Comparison of ENCODE assay signal across 8 cellular contexts in the genomic region with DNA sequence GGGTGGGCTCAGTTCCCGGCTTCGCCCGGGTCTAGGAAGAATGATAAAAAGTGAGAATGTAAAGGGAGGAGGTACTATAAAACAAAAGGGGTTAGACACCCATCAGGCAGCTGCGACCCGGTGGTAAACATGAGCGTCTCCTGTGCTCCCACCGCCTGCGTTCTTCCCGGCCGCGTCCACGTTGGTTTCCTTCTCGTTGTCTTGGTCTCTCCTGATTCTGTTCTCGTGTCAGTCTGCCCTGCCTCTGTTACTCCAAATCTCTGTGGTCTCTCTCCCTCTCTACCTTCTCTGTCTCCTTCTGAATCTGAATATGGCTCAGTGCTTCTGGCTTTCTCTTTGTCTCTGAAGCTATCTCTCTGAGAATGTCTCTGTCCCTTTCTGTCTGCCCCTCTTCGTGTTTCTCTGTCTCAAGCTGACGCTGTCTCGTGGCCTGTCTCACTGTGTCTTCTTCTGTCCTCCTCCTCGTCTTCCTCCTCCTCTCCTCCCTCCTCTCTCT. TPM values are rescaled to one million over a fixed set of nuclear protein-coding genes. Genes with fewer than 3 reads are reported as not detected.
DNase-seq lines count a peak whose midpoint lies in the region; ATAC-seq and TF ChIP-seq lines count a peak whose summit lies in the region.

No MANE protein-coding gene starts in this region.

- H3K4me1 Mint-ChIP-seq in brain (peaks cover 43% of the 10 kb centered on the region), naive B cell (peaks cover 19 to 41% (median 28%) of the 10 kb centered on the region in 3 donors)

- H3K27me3 Mint-ChIP-seq in brain (peaks cover 79% of the 10 kb centered on the region), naive B cell (peaks cover 16 to 36% (median 23%) of the 10 kb centered on the region in 3 donors)

- peaks cover 10% of the 10 kb centered on the region for H3K27me3 ChIP-seq in AG04450 (ENCODE audit: control insufficient read depth, insufficient read depth, low read length)

- no peaks in the 10 kb centered on the region for H3K36me3 Mint-ChIP-seq in brain
- H3K36me3 Mint-ChIP-seq in naive B cell, result no peaks in the 10 kb centered on the region

- peak overlapping the region; percentile 39 for H3K27ac ChIP-seq in AG04450 (ENCODE audit: low read depth, low read length)

- H3K4me3 ChIP-seq in AG04450 (ENCODE audit: low read depth, low read length), result peak overlapping the region; percentile 10; the same call in 1 of the 2 replicates

- TF ChIP-seq CTCF in AG04450 (IDR thresholded peaks at IDR 0.05; ENCODE audit: low read depth, low read length) (no peak), GM13976 (IDR thresholded peaks at IDR 0.05; ENCODE audit: borderline replicate concordance, control extremely low read depth, extremely low read depth, insufficient read depth, missing control alignments) (no peak), brain (conservative IDR thresholded peaks at IDR 0.05) (no peak)

- DNase-seq in AG04450 (ENCODE audit: low read depth, low spot score) (no peak), GM13976 (ENCODE audit: low spot score) (peak; percentile 54), naive B cell (peak; percentile 17), NCI-H1092 (lab: John Stamatoyannopoulos, UW) (no peak), midbrain (lab: John Stamatoyannopoulos, UW) (no peak), SW 1271 (lab: John Stamatoyannopoulos, UW) (no peak)

- ATAC-seq in naive B cell (ENCODE audit: low read depth in 2 of 2), result peak; percentile 5
- ATAC-seq in GM21390 (IDR thresholded peaks at IDR 0.05; ENCODE audit: unreplicated experiment), result no peak

- H3K9me3 Mint-ChIP-seq in brain (peaks cover 0 to 5% (median 0%) of the 10 kb centered on the region in 5 experiments), naive B cell (no peaks in the 10 kb centered on the region)

- POLR2A ChIA-PET in AG04450 (lab: Yijun Ruan, JAX), result interaction anchor here (0.5 kb wide), 1 partner anchor 15 kb away, joined by 5 read pairs; no protein-coding TSS in a partner anchor

- H3K27ac Mint-ChIP-seq in brain (peak overlapping the region; percentile 36 to 91 (median 76)), naive B cell (peak overlapping the region; percentile 89 to 95 (median 92))

- no peaks in the 10 kb centered on the region for H3K9me3 ChIP-seq in AG04450 (ENCODE audit: control insufficient read depth, insufficient read depth, low read length)

- CTCF ChIA-PET in AG04450 (lab: Charles Lee), result interaction anchor here (0.9 kb wide), 1 partner anchor 40 kb away, joined by 3 read pairs; no protein-coding TSS in a partner anchor

- in situ Hi-C loops in GM13976 (cut with MboI; ENCODE audit: low sequenced_read_pairs, unreplicated experiment), result no loop called here

- peak overlapping the region; percentile 78 to 84 (median 81) for H3K4me3 Mint-ChIP-seq in brain
- H3K4me3 Mint-ChIP-seq in naive B cell, result peak overlapping the region; percentile 86 to 95 (median 92)

RNA-seq across cellular contexts. Expression of a gene that starts 41.6 kb away (rescaled TPM):
- polyA plus RNA-seq in AG04450 (2011; rRNA removed), result 1.9 and 3.1 TPM in 2 replicates
- polyA minus RNA-seq in AG04450 (2011; rRNA and poly(A)+ RNA removed), result 3.9 and 5.2 TPM in 2 replicates
- polyA plus RNA-seq in brain (ENCODE audit: insufficient read depth, low read depth, low replicate concordance), result 184 TPM
- polyA plus RNA-seq in naive B cell (ENCODE audit: low read depth in 6 of 6), result 1 to 10 TPM in 5 of 6 donors, under 1 TPM in 1; 0.55 to 4.7 (median 2.2) TPM

Comparison
In these comparisons a context has a peak if more than half of its experiments do, and no peak if none do; other contexts are left out.
1. DNase-seq: peak in GM13976 (single experiment) and naive B cell (single experiment); none in AG04450 (single experiment), NCI-H1092 (single experiment), midbrain (single experiment) and SW 1271 (0 of 2).
2. RNA of a gene that starts 41.6 kb away (polyA plus RNA-seq): 184 TPM in brain (single experiment); 0.55 to 4.7 TPM in naive B cell and 1.9 to 3.1 TPM in AG04450; every median in the first group is over 10 times any median in the second.